ENCODE assay signal across 18 cellular contexts in the genomic region with DNA sequence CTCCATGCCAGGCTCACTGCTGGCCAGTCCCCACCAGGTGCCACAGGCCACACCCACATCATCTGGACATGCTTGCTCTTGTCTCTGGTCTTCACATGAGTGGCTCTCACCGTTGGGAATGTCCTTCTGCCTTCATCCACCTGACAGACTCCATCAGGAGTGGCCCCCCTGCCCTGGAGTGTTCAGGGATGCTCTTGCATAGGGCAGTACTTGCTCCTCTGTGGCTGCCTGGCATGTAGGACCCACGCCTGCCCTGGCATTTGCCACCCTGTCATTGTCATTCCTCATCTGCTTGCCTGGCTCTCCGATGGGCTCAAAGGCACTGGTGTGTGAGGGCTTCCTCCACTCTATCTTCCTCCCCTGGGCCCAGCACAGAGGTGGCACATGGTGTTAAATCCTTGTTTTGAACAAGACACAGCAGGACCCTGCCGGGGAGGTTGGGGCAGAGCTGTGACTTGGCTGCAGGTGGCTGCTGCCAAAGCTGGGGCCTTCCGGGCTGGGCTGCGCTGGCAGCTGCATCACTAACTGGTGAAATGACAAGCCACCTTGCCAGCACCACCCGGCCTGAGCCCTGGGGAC. TPM values are rescaled to one million over a fixed set of nuclear protein-coding genes. Genes with fewer than 3 reads are reported as not detected.
DNase-seq lines count a peak whose midpoint lies in the region; ATAC-seq and TF ChIP-seq lines count a peak whose summit lies in the region.
"Had no signal": no experiment of that assay in that cellular context is flagged by ENCODE, and none has a peak within 500 bp of the region (broad histone marks: within the 10 kb centered on the region; RNA-seq: fewer than 3 reads in every experiment).

No MANE protein-coding gene starts in this region.

- H3K4me1 ChIP-seq in OCI-LY7 (ENCODE audit: insufficient read depth, low read length, poor library complexity, severe bottlenecking) (peaks cover 19% of the 10 kb centered on the region), SK-N-SH (ENCODE audit: control insufficient read depth in 1 of 2, insufficient read depth in 2 of 2, low read depth in 1 of 2, low read length in 1 of 2) (peaks cover 0 to 26% of the 10 kb centered on the region in 2 experiments; a peak in 2 of 4 replicates)
- H3K4me1 ChIP-seq: SJCRH30 had no signal

- H2AFZ ChIP-seq in OCI-LY7 (ENCODE audit: low read length): no peak overlapping the region
- H2AFZ ChIP-seq in SK-N-SH (ENCODE audit: low read depth): no peak overlapping the region

- no peak overlapping the region for H3K4me2 ChIP-seq in OCI-LY7 (ENCODE audit: low read length)
- no peak overlapping the region for H3K4me2 ChIP-seq in SK-N-SH

- H4K20me1 ChIP-seq in OCI-LY7 (ENCODE audit: insufficient read depth, low read length): no peaks in the 10 kb centered on the region
- no peaks in the 10 kb centered on the region for H4K20me1 ChIP-seq in SK-N-SH (ENCODE audit: insufficient read depth)

- no peaks in the 10 kb centered on the region for H3F3A ChIP-seq in SK-N-SH (replicated peaks; ENCODE audit: insufficient read depth)

- CTCF ChIA-PET in OCI-LY7 (lab: Charles Lee; ENCODE audit: unreplicated experiment): no interaction called here
- CTCF ChIA-PET in SK-N-SH (lab: Yijun Ruan, JAX): interaction anchor here (1.0 to 1.1 kb wide), 2 partner anchors 8 to 96 kb away, joined by 3 read pairs; no protein-coding TSS in a partner anchor

- H3K4me3 Mint-ChIP-seq in naive B cell: peak overlapping the region; percentile 42 to 89 (median 76)
- H3K4me3 Mint-ChIP-seq: activated naive CD8-positive, alpha-beta T cell treated with anti-CD3 and anti-CD28 coated beads, Interleukin-2, amount 10 ng/mL, durations not matched to agents 7 days and 5 days; natural killer cell had no signal

- peak overlapping the region; percentile 84 to 95 (median 91) for H3K27ac Mint-ChIP-seq in naive B cell
- H3K27ac Mint-ChIP-seq: activated naive CD8-positive, alpha-beta T cell treated with anti-CD3 and anti-CD28 coated beads, Interleukin-2, amount 10 ng/mL, durations not matched to agents 7 days and 5 days; natural killer cell had no signal

- BruUV-seq in OCI-LY7 (replicated peaks; lab: Mats Ljungman, UMichigan): no TSS peak

- H3K36me3 ChIP-seq in OCI-LY7 (ENCODE audit: insufficient read depth, low read length): no peaks in the 10 kb centered on the region
- H3K36me3 ChIP-seq in SK-N-SH (replicated peaks in 1 of 2; ENCODE audit: control insufficient read depth in 1 of 2, insufficient read depth in 2 of 2, low read length in 1 of 2): no peaks in the 10 kb centered on the region
- H3K36me3 ChIP-seq: left lung, SJCRH30 had no signal

- no peak overlapping the region for H3K9ac ChIP-seq in SK-N-SH

- peak; percentile 49 for DNase-seq in OCI-LY7 (ENCODE audit: low spot score)
- DNase-seq in naive B cell: peak; percentile 61
- no peak for DNase-seq in SK-N-SH
- no peak for DNase-seq in globus pallidus (ENCODE audit: low spot score)
- no peak for DNase-seq in T-helper 1 cell
- DNase-seq: activated naive CD8-positive, alpha-beta T cell treated with anti-CD3 and anti-CD28 coated beads, Interleukin-2, amount 10 ng/mL, durations not matched to agents 7 days and 5 days; central memory CD4-positive, alpha-beta T cell; hippocampal formation; IMR-90; natural killer cell; NCI-H1436 treated with DMSO at 0.1 percent for 48 hours; NCI-H82; SJCRH30 had no signal

- TF ChIP-seq CTCF in OCI-LY7 (conservative IDR thresholded peaks at IDR 0.05; ENCODE audit: low read length): no peak
- no peak for TF ChIP-seq CTCF in SK-N-SH (IDR thresholded peaks at IDR 0.05)

- H3K4me1 Mint-ChIP-seq in naive B cell: peaks cover 44 to 64% (median 62%) of the 10 kb centered on the region in 3 donors

- intact Hi-C loops in OCI-LY7 (cut with micrococcal nuclease; ENCODE audit: unreplicated experiment): no loop called here

- H3K9me2 ChIP-seq in OCI-LY7 (ENCODE audit: insufficient read depth, low read length) (no peaks in the 10 kb centered on the region), SK-N-SH (no peaks in the 10 kb centered on the region)

- POLR2A ChIA-PET in OCI-LY7 (lab: Charles Lee) (interaction anchor here (0.9 kb wide), 1 partner anchor 10 kb away, joined by 5 read pairs; no protein-coding TSS in a partner anchor), SK-N-SH (lab: Yijun Ruan, JAX) (no interaction called here)

- H3K27ac ChIP-seq in OCI-LY7 (ENCODE audit: low read depth, low read length, poor library complexity, severe bottlenecking) (no peak overlapping the region), SK-N-SH (ENCODE audit: low read depth in 2 of 2, low read length in 1 of 2) (no peak overlapping the region)
- H3K27ac ChIP-seq: left lung, SJCRH30 had no signal

- no peaks in the 10 kb centered on the region; the same call in 1 of the 2 replicates for H3K27me3 ChIP-seq in SK-N-SH (ENCODE audit: insufficient read depth)
- H3K27me3 ChIP-seq: left lung, SJCRH30 had no signal

- no peak for TF ChIP-seq EP300 in SK-N-SH (IDR thresholded peaks at IDR 0.05; ENCODE audit: borderline replicate concordance in 1 of 2, low read depth in 1 of 2, low read length in 1 of 2)

- H3K79me2 ChIP-seq in OCI-LY7 (ENCODE audit: insufficient read depth, low read depth, low read length) (no peaks in the 10 kb centered on the region), SK-N-SH (ENCODE audit: insufficient read depth) (no peaks in the 10 kb centered on the region)

- peaks cover 0 to 2% (median 0%) of the 10 kb centered on the region in 7 donors for H3K9me3 Mint-ChIP-seq in naive B cell
- H3K9me3 Mint-ChIP-seq: activated naive CD8-positive, alpha-beta T cell treated with anti-CD3 and anti-CD28 coated beads, Interleukin-2, amount 10 ng/mL, durations not matched to agents 7 days and 5 days; natural killer cell had no signal

- no peaks in the 10 kb centered on the region for H3K27me3 Mint-ChIP-seq in naive B cell
- H3K27me3 Mint-ChIP-seq: activated naive CD8-positive, alpha-beta T cell treated with anti-CD3 and anti-CD28 coated beads, Interleukin-2, amount 10 ng/mL, durations not matched to agents 7 days and 5 days had no signal

- WGBS in SK-N-SH (ENCODE audit: low lambda C conversion rate): 37% methylated on average over 6 of the region's 7 CpGs

- no peak for TF ChIP-seq RAD21 in SK-N-SH (IDR thresholded peaks at IDR 0.05; ENCODE audit: low read length)

- H3K9me3 ChIP-seq in OCI-LY7 (ENCODE audit: low read length): no peaks in the 10 kb centered on the region
- H3K9me3 ChIP-seq in SK-N-SH: no peaks in the 10 kb centered on the region
- H3K9me3 ChIP-seq: left lung, SJCRH30 had no signal

- H3K36me3 Mint-ChIP-seq in naive B cell: no peaks in the 10 kb centered on the region
- H3K36me3 Mint-ChIP-seq: natural killer cell had no signal

- H3K4me3 ChIP-seq in OCI-LY7 (ENCODE audit: low read depth, low read length, poor library complexity, severe bottlenecking): no peak overlapping the region
- H3K4me3 ChIP-seq in SK-N-SH (ENCODE audit: low read depth in 2 of 2, low read length in 1 of 2): no peak overlapping the region
- H3K4me3 ChIP-seq: left lung, SJCRH30 had no signal

- ATAC-seq in GM18520 (IDR thresholded peaks at IDR 0.05; ENCODE audit: unreplicated experiment) (peak; percentile 29), GM19463 (IDR thresholded peaks at IDR 0.05; ENCODE audit: unreplicated experiment) (peak; percentile 25), naive B cell (ENCODE audit: low read depth in 2 of 2) (peak; percentile 47 to 66)
- ATAC-seq: left lung, natural killer cell had no signal

TF ChIP-seq in SK-N-SH, 30 proteins besides CTCF, POLR2A, EP300 and RAD21 (continues in another document):
- TF ChIP-seq CHD2 (IDR thresholded peaks at IDR 0.05; ENCODE audit: low read length, partially characterized antibody) (no peak), SMC3 (IDR thresholded peaks at IDR 0.05; ENCODE audit: low read depth, low read length) (no peak), JUND (IDR thresholded peaks at IDR 0.05) (no peak), RCOR1 (IDR thresholded peaks at IDR 0.05; ENCODE audit: low read length) (no peak), RXRA (IDR thresholded peaks at IDR 0.05; ENCODE audit: borderline replicate concordance, low read depth) (no peak), POLR2AphosphoS5 (IDR thresholded peaks at IDR 0.05; ENCODE audit: low read depth, low read length) (no peak), MEF2A (IDR thresholded peaks at IDR 0.05; ENCODE audit: borderline replicate concordance, low read depth) (no peak), SIN3A (IDR thresholded peaks at IDR 0.05; ENCODE audit: borderline replicate concordance, low read depth, low read length) (no peak), FOXJ3 (CRISPR knock-in tag; IDR thresholded peaks at IDR 0.05) (no peak)
- TF ChIP-seq, protein P1, sequence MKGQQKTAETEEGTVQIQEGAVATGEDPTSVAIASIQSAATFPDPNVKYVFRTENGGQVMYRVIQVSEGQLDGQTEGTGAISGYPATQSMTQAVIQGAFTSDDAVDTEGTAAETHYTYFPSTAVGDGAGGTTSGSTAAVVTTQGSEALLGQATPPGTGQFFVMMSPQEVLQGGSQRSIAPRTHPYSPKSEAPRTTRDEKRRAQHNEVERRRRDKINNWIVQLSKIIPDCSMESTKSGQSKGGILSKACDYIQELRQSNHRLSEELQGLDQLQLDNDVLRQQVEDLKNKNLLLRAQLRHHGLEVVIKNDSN (IDR thresholded peaks at IDR 0.05; ENCODE audit: borderline replicate concordance, low read depth): no peak

RNA-seq across cellular contexts. Expression of a gene that starts 1.8 kb away (rescaled TPM):
- 0.03 TPM in 1 of 2 replicates, not detected in the other for total RNA-seq in OCI-LY7 (2014; rRNA removed; shearing (Covaris generic))
- total RNA-seq in OCI-LY7 (2022): not detected in 2 replicates
- polyA plus RNA-seq in naive B cell (ENCODE audit: low read depth in 6 of 6) (under 1 TPM in 1 of 6 donors, not detected in 5; 0.19 TPM), SK-N-SH (2012; rRNA removed) (not detected in 2 replicates)
- not detected in 2 replicates for polyA plus RNA-seq in SK-N-SH (2012; cell fraction: cytosol; rRNA removed)
- polyA plus RNA-seq in SK-N-SH (2012; cell fraction: nucleus; rRNA removed): not detected in 2 replicates
- total RNA-seq: epithelial cell of proximal tubule, G401, IMR-90, SJCRH30 had no signal
- polyA plus RNA-seq: IMR-90 had no signal

Comparison
In these comparisons a context has a peak if more than half of its experiments do, and no peak if none do; other contexts are left out.
1. DNase-seq: peak in OCI-LY7 (single experiment) and naive B cell (single experiment); none in SK-N-SH (single experiment), globus pallidus (single experiment) and T-helper 1 cell (0 of 5).
2. Peak in every context shown above with its lines, with median percentiles within 50 percentile points of each other: ATAC-seq.